In the genomic region with DNA sequence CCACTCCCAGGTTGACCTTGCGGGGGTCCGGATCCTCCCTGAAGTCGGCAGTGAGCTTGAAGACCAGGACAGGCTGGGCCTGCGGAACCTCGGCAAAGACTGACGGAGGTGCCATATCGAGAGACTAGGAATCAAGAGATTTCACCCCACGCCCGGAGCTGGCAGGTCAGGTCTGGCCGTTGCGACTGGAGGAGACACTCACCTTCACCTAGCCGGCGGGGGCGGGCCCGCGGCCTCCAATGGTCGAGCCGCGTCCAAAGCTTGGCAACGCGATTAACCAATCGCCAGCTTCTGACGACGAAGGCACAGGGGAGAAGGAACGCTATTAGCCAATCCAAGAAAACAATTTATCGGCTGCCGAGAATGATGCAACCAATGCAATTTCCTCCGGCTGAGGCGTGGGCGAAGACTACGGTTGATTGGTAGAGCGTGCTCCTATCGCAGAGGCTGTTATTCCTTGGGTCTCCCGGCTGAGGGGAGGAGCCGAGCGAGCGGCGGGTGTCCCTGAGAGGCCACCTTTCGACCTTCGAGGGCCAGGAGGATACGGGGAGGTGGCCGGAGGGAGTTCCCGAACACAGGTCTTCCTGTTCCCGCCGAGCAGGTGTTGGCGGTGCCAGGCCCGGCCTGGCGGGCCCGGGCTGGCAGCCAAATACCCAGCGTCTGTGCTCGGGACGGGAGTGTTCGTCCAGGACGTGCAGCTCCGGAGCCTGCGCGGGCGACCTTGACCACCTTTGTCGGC, we compare ENCODE assay signal across 7 cellular contexts.
DNase-seq lines count a peak whose midpoint lies in the region; ATAC-seq lines count a peak whose summit lies in the region.

TSS of gene GOT1 (minus strand) at position 174 of the 739 bp plus-strand sequence. CDS start at position 115, 59 bp downstream.

- H3K36me3 ChIP-seq in rectal smooth muscle tissue (ENCODE audit: control insufficient read depth, insufficient read depth, low read length), result peaks cover 2% of the 10 kb centered on the region

- peak; percentile 92 to 98 for DNase-seq in NCI-H2081 (lab: John Stamatoyannopoulos, UW)
- DNase-seq in T1000 (lab: John Stamatoyannopoulos, UW), result peak; percentile 95
- peak; percentile 99 for DNase-seq in astrocyte of the hippocampus (ENCODE audit: low read depth, low spot score)
- DNase-seq in hepatic stellate cell (ENCODE audit: low spot score), result peak; percentile 100

- H3K4me1 ChIP-seq in rectal smooth muscle tissue (ENCODE audit: control insufficient read depth, insufficient read depth, low read length), result peaks cover 22% of the 10 kb centered on the region

- peak within 1 kb of the TSS; percentile 83 for H3K9ac ChIP-seq in rectal smooth muscle tissue (ENCODE audit: low read length)

- peak within 1 kb of the TSS; percentile 93 for H3K4me3 ChIP-seq in rectal smooth muscle tissue (ENCODE audit: low read length)

- ATAC-seq in GM18508 (IDR thresholded peaks at IDR 0.05; ENCODE audit: insufficient read depth, unreplicated experiment) (peak; percentile 94), HG03025 (IDR thresholded peaks at IDR 0.05; ENCODE audit: low FRiP score, unreplicated experiment) (peak; percentile 94)

- peak within 1 kb of the TSS; percentile 94 for H3K27ac ChIP-seq in rectal smooth muscle tissue (ENCODE audit: low read depth, low read length)

- H3K27me3 ChIP-seq in rectal smooth muscle tissue (ENCODE audit: control insufficient read depth, insufficient read depth, low read length), result no peaks in the 10 kb centered on the region

Comparison
In these comparisons a context has a peak if more than half of its experiments do, and no peak if none do; other contexts are left out.
1. Peak in every context shown above with its lines: DNase-seq, ATAC-seq, H3K4me3 ChIP-seq and H3K27ac ChIP-seq.